In the genomic region with DNA sequence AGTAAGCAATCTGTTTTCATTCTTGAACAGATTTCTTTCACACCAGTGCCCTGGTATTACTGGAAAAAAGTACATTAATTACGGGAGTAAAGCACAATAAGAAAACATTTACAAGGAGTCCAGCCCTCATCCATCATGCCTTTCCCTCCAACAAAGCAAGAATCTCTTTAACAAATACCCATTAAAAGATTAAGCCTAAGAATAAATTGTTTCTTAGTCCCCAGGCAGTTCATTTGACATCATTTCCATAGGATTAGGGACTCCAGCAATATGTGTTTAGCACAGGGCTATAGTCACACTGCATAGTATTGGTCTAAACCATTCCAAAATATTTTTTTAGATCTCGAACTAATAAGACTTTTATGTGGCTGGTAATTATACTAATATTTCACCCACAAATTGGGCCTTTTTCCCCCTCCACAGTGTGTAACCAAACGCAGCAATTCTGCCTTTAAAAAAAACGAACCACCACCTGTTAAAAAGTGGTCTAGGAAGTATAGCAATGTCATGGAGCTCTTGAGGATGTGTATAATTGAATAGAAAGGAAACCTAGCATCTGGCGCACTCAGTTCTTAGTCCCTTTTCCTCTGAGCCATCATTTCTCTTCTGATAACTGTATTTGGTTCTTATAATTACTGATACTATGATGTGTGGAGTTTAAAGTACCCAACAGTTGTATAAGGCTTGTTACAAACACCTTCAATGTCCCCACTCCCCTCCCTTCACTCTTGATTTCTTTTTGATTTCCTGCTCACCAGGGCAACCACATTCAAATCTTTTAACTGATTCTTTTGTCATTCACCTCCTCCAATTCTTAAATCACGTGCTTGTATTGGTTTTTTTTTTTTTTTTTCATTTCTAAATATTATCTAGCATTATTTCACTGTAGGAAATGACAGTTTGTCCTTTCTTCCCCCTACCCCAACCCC, we compare ENCODE assay signal across 21 cellular contexts.
DNase-seq lines count a peak whose midpoint lies in the region; ATAC-seq and TF ChIP-seq lines count a peak whose summit lies in the region.
"Had no signal": no experiment of that assay in that cellular context is flagged by ENCODE, and none has a peak within 500 bp of the region (broad histone marks: within the 10 kb centered on the region; RNA-seq: fewer than 3 reads in every experiment).

No MANE protein-coding gene starts in this region.

- CTCF ChIA-PET in CD4-positive, alpha-beta T cell (lab: Charles Lee) = no interaction called here

- peak overlapping the region; percentile 57 for H3K27ac Mint-ChIP-seq in CD4-positive, alpha-beta T cell
- peak overlapping the region in 2 of 3 experiments; percentile 27 to 35 for H3K27ac Mint-ChIP-seq in nephron
- H3K27ac Mint-ChIP-seq in T-helper 2 cell treated with Interferon-gamma antibody and Interleukin-4, amounts not matched to agents 5 μg/mL and 100 μg/mL, for 36 hours = no peak overlapping the region
- H3K27ac Mint-ChIP-seq: activated naive CD8-positive, alpha-beta T cell; activated T-helper 1 cell treated with anti-CD3 and anti-CD28 coated beads, Interleukin-12 subunit alpha, Interleukin-12 subunit beta, Interleukin-2, Interleukin-4 antibody, amounts not matched to agents 30 ng/mL and 10 ng/mL and 1 ng/mL, durations not matched to agents 14 hours and 24 hours and 36 hours; effector memory CD8-positive, alpha-beta T cell had no signal

- no peaks in the 10 kb centered on the region for H3K9me3 Mint-ChIP-seq in CD4-positive, alpha-beta T cell
- H3K9me3 Mint-ChIP-seq in nephron = no peaks in the 10 kb centered on the region
- H3K9me3 Mint-ChIP-seq in T-helper 2 cell treated with Interferon-gamma antibody and Interleukin-4, amounts not matched to agents 5 μg/mL and 100 μg/mL, for 36 hours = no peaks in the 10 kb centered on the region
- H3K9me3 Mint-ChIP-seq: effector memory CD8-positive, alpha-beta T cell had no signal

- no peaks in the 10 kb centered on the region for H3K27me3 ChIP-seq in CD4-positive, alpha-beta T cell (ENCODE audit: control insufficient read depth, insufficient read depth, low read length)
- no peaks in the 10 kb centered on the region for H3K27me3 ChIP-seq in HL-60 (ENCODE audit: insufficient read depth, poor library complexity, severe bottlenecking)
- H3K27me3 ChIP-seq: heart left ventricle, upper lobe of right lung had no signal

- DNase-seq in CD4-positive, alpha-beta T cell = no peak
- no peak for DNase-seq in HL-60 (ENCODE audit: low read depth in 1 of 2, low spot score in 1 of 2)
- no peak for DNase-seq in T-helper 1 cell
- DNase-seq in sciatic nerve (ENCODE audit: low spot score) = no peak
- DNase-seq in T-helper 2 cell treated with Interferon-gamma antibody and Interleukin-4, amounts not matched to agents 5 μg/mL and 100 μg/mL, for 36 hours (ENCODE audit: low spot score) = no peak
- DNase-seq in kidney glomerular epithelial cell (lab: John Stamatoyannopoulos, UW) = no peak
- DNase-seq: effector memory CD8-positive, alpha-beta T cell; HCEC 1CT; heart left ventricle; left ventricle myocardium superior; NCI-H146; NK-92 treated with Interleukin-12 subunit alpha and Interleukin-12 subunit beta, amount 100 ng/mL, for 24 hours; SK-N-SH; stimulated activated CD4-positive, alpha-beta T cell treated with anti-CD3 and anti-CD28 coated beads, Interleukin-12 subunit alpha, Interleukin-12 subunit beta, amount 100 ng/mL, for 4 hours; T-helper 9 cell; upper lobe of right lung had no signal

- peaks cover 41% of the 10 kb centered on the region for H3K4me1 Mint-ChIP-seq in CD4-positive, alpha-beta T cell (ENCODE audit: low read depth)
- peaks cover 40% of the 10 kb centered on the region for H3K4me1 Mint-ChIP-seq in nephron
- peaks cover 9% of the 10 kb centered on the region for H3K4me1 Mint-ChIP-seq in T-helper 2 cell treated with Interferon-gamma antibody and Interleukin-4, amounts not matched to agents 5 μg/mL and 100 μg/mL, for 36 hours (ENCODE audit: low read depth)

- H3K36me3 Mint-ChIP-seq in CD4-positive, alpha-beta T cell (ENCODE audit: low read depth) = peaks cover 4% of the 10 kb centered on the region
- peaks cover 9% of the 10 kb centered on the region for H3K36me3 Mint-ChIP-seq in nephron (ENCODE audit: low read depth)
- H3K36me3 Mint-ChIP-seq in T-helper 2 cell treated with Interferon-gamma antibody and Interleukin-4, amounts not matched to agents 5 μg/mL and 100 μg/mL, for 36 hours (ENCODE audit: low read depth) = peaks cover 9% of the 10 kb centered on the region

- no peak overlapping the region for H3K4me3 Mint-ChIP-seq in CD4-positive, alpha-beta T cell
- no peak overlapping the region for H3K4me3 Mint-ChIP-seq in nephron
- no peak overlapping the region for H3K4me3 Mint-ChIP-seq in T-helper 2 cell treated with Interferon-gamma antibody and Interleukin-4, amounts not matched to agents 5 μg/mL and 100 μg/mL, for 36 hours
- H3K4me3 Mint-ChIP-seq: activated naive CD8-positive, alpha-beta T cell; activated T-helper 1 cell treated with anti-CD3 and anti-CD28 coated beads, Interleukin-12 subunit alpha, Interleukin-12 subunit beta, Interleukin-2, Interleukin-4 antibody, amounts not matched to agents 30 ng/mL and 10 ng/mL and 1 ng/mL, durations not matched to agents 14 hours and 24 hours and 36 hours; effector memory CD8-positive, alpha-beta T cell had no signal

- TF ChIP-seq POLR2A in Raji (IDR thresholded peaks at IDR 0.05; ENCODE audit: insufficient read depth, low read depth, low read length) = peak; percentile 34; the same call in 1 of the 2 replicates

- TF ChIP-seq CTCF in CD4-positive, alpha-beta T cell (IDR thresholded peaks at IDR 0.05) = no peak
- TF ChIP-seq CTCF in HL-60 (IDR thresholded peaks at IDR 0.05; ENCODE audit: insufficient read depth, low read length) (no peak), nephron (IDR thresholded peaks at IDR 0.05; ENCODE audit: unreplicated experiment in 3 of 3) (no peak)

- H3K4me3 ChIP-seq in HL-60 (replicated peaks; ENCODE audit: insufficient read depth, low read length) = no peak overlapping the region
- H3K4me3 ChIP-seq: heart left ventricle, upper lobe of right lung had no signal

- H3K9me3 ChIP-seq in CD4-positive, alpha-beta T cell (ENCODE audit: control insufficient read depth, low read length) = no peaks in the 10 kb centered on the region
- H3K9me3 ChIP-seq: heart left ventricle, SK-N-SH, upper lobe of right lung had no signal

- H3K27me3 Mint-ChIP-seq in CD4-positive, alpha-beta T cell = no peaks in the 10 kb centered on the region
- H3K27me3 Mint-ChIP-seq in nephron (ENCODE audit: low read depth) = no peaks in the 10 kb centered on the region
- H3K27me3 Mint-ChIP-seq in T-helper 2 cell treated with Interferon-gamma antibody and Interleukin-4, amounts not matched to agents 5 μg/mL and 100 μg/mL, for 36 hours (ENCODE audit: low read depth) = no peaks in the 10 kb centered on the region
- H3K27me3 Mint-ChIP-seq: activated naive CD8-positive, alpha-beta T cell; effector memory CD8-positive, alpha-beta T cell had no signal

- POLR2A ChIA-PET in CD4-positive, alpha-beta T cell (lab: Charles Lee) = no interaction called here

- no peak for ATAC-seq in CD4-positive, alpha-beta T cell (ENCODE audit: poor library complexity)
- no peak for ATAC-seq in sciatic nerve
- ATAC-seq: activated CD4-positive, CD25-positive, alpha-beta regulatory T cell treated with anti-CD3 and anti-CD28 coated beads, Interleukin-2, amount 50 U/mL, for 24 hours; effector memory CD8-positive, alpha-beta T cell; heart left ventricle; left ventricle myocardium superior; upper lobe of right lung had no signal

- no peak overlapping the region for H3K27ac ChIP-seq in CD4-positive, alpha-beta T cell (ENCODE audit: low read depth, low read length)
- H3K27ac ChIP-seq in HL-60 (replicated peaks) = peak overlapping the region; percentile 29; the same call in 1 of the 2 replicates
- H3K27ac ChIP-seq: upper lobe of right lung had no signal

- intact Hi-C loops in CD4-positive, alpha-beta T cell (cut with DNase I, micrococcal nuclease) = no loop called here
- intact Hi-C loops in sciatic nerve (cut with DNase I) = no loop called here
